ENCODE assay signal across 1 cellular context in the genomic region with DNA sequence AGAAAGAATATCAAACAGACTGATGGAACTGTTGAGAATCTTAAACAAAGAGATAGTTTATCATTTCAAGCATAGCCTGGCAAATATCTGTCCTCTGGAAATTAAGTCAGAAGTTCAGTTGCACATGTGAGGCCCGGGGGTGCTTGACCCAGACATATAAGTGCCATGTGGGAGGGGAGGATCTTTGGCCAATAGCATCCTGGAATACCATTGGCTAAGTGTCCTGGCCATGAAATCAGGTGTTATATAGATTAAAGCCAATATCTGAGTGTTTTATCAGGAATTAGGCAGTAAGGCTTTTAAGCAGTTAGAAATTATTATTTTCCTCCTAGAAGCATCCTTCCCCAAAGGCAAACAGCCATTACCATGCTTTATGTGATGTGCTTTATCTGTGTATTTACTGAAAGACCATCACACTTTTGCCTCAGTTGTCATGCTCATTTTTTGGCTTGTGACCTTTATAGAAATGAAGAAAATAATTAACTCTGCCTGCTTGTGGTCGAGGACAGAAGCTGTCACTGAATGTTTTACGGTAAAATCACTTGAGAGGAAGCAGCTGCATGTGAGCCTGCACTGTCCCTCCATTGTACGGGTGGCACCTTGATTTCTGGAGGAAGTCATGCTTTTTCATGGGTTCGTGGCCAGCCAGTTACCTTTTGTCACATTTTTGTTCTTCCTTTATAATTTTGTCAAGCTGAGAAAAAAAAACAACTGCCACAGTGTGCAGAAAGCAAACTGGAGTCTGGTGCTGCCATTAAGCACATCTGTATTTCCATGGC.
TF ChIP-seq lines count a peak whose summit lies in the region.

No MANE protein-coding gene starts in this region.

TF ChIP-seq in SK-N-SH, 30 proteins besides CTCF, POLR2A, EP300 and RAD21 (continued from another document):
- TF ChIP-seq FOXJ3 (CRISPR knock-in tag; IDR thresholded peaks at IDR 0.05) (0 out of 2 replicates have a peak, but pooled peaks have one; percentile 18), RCOR1 (IDR thresholded peaks at IDR 0.05; ENCODE audit: low read length) (peak; percentile 78), MXI1 (IDR thresholded peaks at IDR 0.05; ENCODE audit: low read depth, low read length) (peak; percentile 48; the same call in 1 of the 2 replicates), RFX5 (IDR thresholded peaks at IDR 0.05; ENCODE audit: low read length) (no peak)
TF ChIP-seq in SK-N-SH: peak in this region for 5.
